ENCODE assay signal across 36 cellular contexts in the genomic region with DNA sequence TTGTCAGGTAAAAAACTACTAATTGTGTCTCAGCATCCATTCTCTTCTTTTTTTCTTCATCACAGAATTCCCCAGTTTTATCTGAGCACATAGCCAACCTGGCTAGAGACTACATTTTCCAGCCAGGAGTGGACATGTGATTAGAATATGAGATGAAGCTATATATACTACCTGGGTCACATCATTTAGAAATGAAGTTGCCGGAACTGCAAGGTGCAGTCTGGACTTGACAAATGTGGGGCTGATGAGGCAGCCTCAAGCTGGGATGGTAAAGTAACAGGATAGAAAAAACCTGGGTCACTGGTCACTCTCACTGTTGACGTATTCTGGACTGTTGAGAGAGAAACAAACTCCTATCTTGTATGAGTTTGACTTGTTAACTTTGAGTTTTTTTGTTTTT.
"Had no signal": no experiment of that assay in that cellular context is flagged by ENCODE, and none has a peak within 500 bp of the region (broad histone marks: within the 10 kb centered on the region; RNA-seq: fewer than 3 reads in every experiment).

No MANE protein-coding gene starts in this region.

- H3K27me3 Mint-ChIP-seq: activated B cell treated with CpG ODN at 0.5 μM for 24 hours; activated CD4-positive, alpha-beta memory T cell treated with anti-CD3 and anti-CD28 coated beads for 36 hours; activated CD4-positive, alpha-beta T cell treated with anti-CD3 and anti-CD28 coated beads, Interleukin-2, amount 10 ng/mL, durations not matched to agents 24 days and 14 days; activated CD8-positive, alpha-beta T cell treated with anti-CD3 and anti-CD28 coated beads for 36 hours; activated naive CD8-positive, alpha-beta T cell treated with anti-CD3 and anti-CD28 coated beads for 36 hours; activated T-helper 17 cell treated with anti-CD3 and anti-CD28 coated beads, Interleukin-2, amount 50 U/mL, for 72 hours had no signal

- H3K36me3 Mint-ChIP-seq: activated CD4-positive, alpha-beta memory T cell treated with anti-CD3 and anti-CD28 coated beads for 36 hours; activated naive CD4-positive, alpha-beta T cell treated with anti-CD3 and anti-CD28 coated beads, Interleukin-2, amount 50 U/mL, for 72 hours; activated naive CD8-positive, alpha-beta T cell treated with anti-CD3 and anti-CD28 coated beads for 36 hours had no signal

- H3K9me3 Mint-ChIP-seq: activated B cell treated with CpG ODN at 0.5 μM for 24 hours; activated CD4-positive, alpha-beta memory T cell treated with anti-CD3 and anti-CD28 coated beads for 36 hours; activated CD4-positive, alpha-beta T cell treated with anti-CD3 and anti-CD28 coated beads, Interleukin-2, amount 10 ng/mL, durations not matched to agents 24 days and 14 days; activated CD8-positive, alpha-beta T cell treated with anti-CD3 and anti-CD28 coated beads for 36 hours; activated naive CD4-positive, alpha-beta T cell treated with anti-CD3 and anti-CD28 coated beads for 36 hours; activated naive CD8-positive, alpha-beta T cell treated with anti-CD3 and anti-CD28 coated beads for 36 hours; activated T-cell treated with anti-CD3 and anti-CD28 coated beads, Interleukin-2, amount 50 U/mL, for 4 hours; activated T-cell treated with anti-CD3 and anti-CD28 coated beads, Interleukin-2, amount 50 U/mL, for 72 hours; activated T-helper 1 cell treated with anti-CD3 and anti-CD28 coated beads, Interleukin-12 subunit alpha, Interleukin-12 subunit beta, Interleukin-2, Interleukin-4 antibody, amounts not matched to agents 30 ng/mL and 10 ng/mL and 1 ng/mL, durations not matched to agents 14 hours and 24 hours and 36 hours; T-helper 1 cell treated with Interleukin-12 subunit alpha and Interleukin-12 subunit beta and Interleukin-4 antibody, amounts not matched to agents 30 μg/mL and 1 μg/mL, for 36 hours; T-helper 2 cell treated with Interferon-gamma antibody and Interleukin-4, amounts not matched to agents 5 μg/mL and 100 μg/mL, for 36 hours had no signal

- H3K27me3 ChIP-seq: adrenal gland, body of pancreas, brain microvascular endothelial cell, breast epithelium had no signal

- DNase-seq: activated B cell treated with CpG ODN at 0.5 μM for 24 hours; activated CD4-positive, alpha-beta memory T cell treated with anti-CD3 and anti-CD28 coated beads for 36 hours; activated CD4-positive, alpha-beta T cell treated with anti-CD3 and anti-CD28 coated beads for 4 hours; activated CD4-positive, alpha-beta T cell treated with anti-CD3 and anti-CD28 coated beads, Interleukin-2, amount 10 ng/mL, durations not matched to agents 24 days and 14 days; activated CD4-positive, alpha-beta T cell treated with anti-CD3 and anti-CD28 coated beads, Interleukin-2, amount 50 U/mL, for 1 hour; activated CD4-positive, alpha-beta T cell treated with anti-CD3 and anti-CD28 coated beads, Interleukin-2, amount 50 U/mL, for 4 hours; activated CD4-positive, CD25-positive, alpha-beta regulatory T cell treated with anti-CD3 and anti-CD28 coated beads, Interleukin-2, amount 50 U/mL, for 72 hours; activated CD8-positive, alpha-beta memory T cell treated with anti-CD3 and anti-CD28 coated beads, Interleukin-2, amount 50 U/mL, for 4 hours; activated CD8-positive, alpha-beta T cell treated with anti-CD3 and anti-CD28 coated beads for 36 hours; activated effector memory CD4-positive, alpha-beta T cell treated with anti-CD3 and anti-CD28 coated beads, Interleukin-2, amount 50 U/mL, for 16 hours; activated gamma-delta T cell treated with Interleukin-2 at 50 U/mL for 16 hours; activated naive CD4-positive, alpha-beta T cell; activated naive CD4-positive, alpha-beta T cell treated with anti-CD3 and anti-CD28 coated beads for 36 hours; activated naive CD4-positive, alpha-beta T cell treated with anti-CD3 and anti-CD28 coated beads, Interleukin-2, amount 50 U/mL, for 16 hours; activated naive CD8-positive, alpha-beta T cell treated with anti-CD3 and anti-CD28 coated beads for 36 hours; activated T-cell treated with anti-CD3 and anti-CD28 coated beads for 4 hours; activated T-cell treated with anti-CD3 and anti-CD28 coated beads, Interleukin-2, amount 50 U/mL, for 1 hour; activated T-cell treated with anti-CD3 and anti-CD28 coated beads, Interleukin-2, amount 50 U/mL, for 4 hours; activated T-cell treated with anti-CD3 and anti-CD28 coated beads, Interleukin-2, amount 50 U/mL, for 72 hours; adrenal gland; amniotic stem cell; aorta; body of pancreas; brain microvascular endothelial cell; central memory CD4-positive, alpha-beta T cell; SW 1271; T-helper 1 cell; T-helper 2 cell; T-helper 9 cell had no signal

- H3K4me3 Mint-ChIP-seq: activated B cell treated with CpG ODN at 0.5 μM for 24 hours; activated CD4-positive, alpha-beta memory T cell treated with anti-CD3 and anti-CD28 coated beads for 36 hours; activated CD4-positive, alpha-beta T cell treated with anti-CD3 and anti-CD28 coated beads, Interleukin-2, amount 10 ng/mL, durations not matched to agents 24 days and 14 days; activated CD8-positive, alpha-beta T cell treated with anti-CD3 and anti-CD28 coated beads for 36 hours; activated naive CD4-positive, alpha-beta T cell treated with anti-CD3 and anti-CD28 coated beads for 36 hours; activated naive CD8-positive, alpha-beta T cell treated with anti-CD3 and anti-CD28 coated beads for 36 hours; activated T-cell treated with anti-CD3 and anti-CD28 coated beads, Interleukin-2, amount 50 U/mL, for 4 hours; activated T-cell treated with anti-CD3 and anti-CD28 coated beads, Interleukin-2, amount 50 U/mL, for 72 hours; activated T-helper 1 cell treated with anti-CD3 and anti-CD28 coated beads, Interleukin-12 subunit alpha, Interleukin-12 subunit beta, Interleukin-2, Interleukin-4 antibody, amounts not matched to agents 30 ng/mL and 10 ng/mL and 1 ng/mL, durations not matched to agents 14 hours and 24 hours and 36 hours; activated T-helper 17 cell treated with anti-CD3 and anti-CD28 coated beads, Interleukin-2, amount 50 U/mL, for 72 hours; T-helper 1 cell treated with Interleukin-12 subunit alpha and Interleukin-12 subunit beta and Interleukin-4 antibody, amounts not matched to agents 30 μg/mL and 1 μg/mL, for 36 hours; T-helper 2 cell treated with Interferon-gamma antibody and Interleukin-4, amounts not matched to agents 5 μg/mL and 100 μg/mL, for 36 hours had no signal

- H3K27ac ChIP-seq: adrenal gland, body of pancreas, brain microvascular endothelial cell, breast epithelium, VCaP had no signal

- ATAC-seq: activated CD8-positive, alpha-beta T cell treated with anti-CD3 and anti-CD28 coated beads for 36 hours; activated naive CD4-positive, alpha-beta T cell treated with anti-CD3 and anti-CD28 coated beads, Interleukin-2, amount 50 U/mL, for 72 hours; activated T-cell treated with anti-CD3 and anti-CD28 coated beads, Interleukin-2, amount 50 U/mL, for 4 hours; activated T-cell treated with anti-CD3 and anti-CD28 coated beads, Interleukin-2, amount 50 U/mL, for 72 hours; activated T-helper 17 cell treated with anti-CD3 and anti-CD28 coated beads, Interleukin-2, amount 50 U/mL, for 72 hours; body of pancreas had no signal

- H3K4me1 Mint-ChIP-seq: activated B cell treated with CpG ODN at 0.5 μM for 24 hours; activated CD4-positive, alpha-beta T cell treated with anti-CD3 and anti-CD28 coated beads, Interleukin-2, amount 10 ng/mL, durations not matched to agents 24 days and 14 days; activated naive CD8-positive, alpha-beta T cell treated with anti-CD3 and anti-CD28 coated beads for 36 hours; activated T-helper 17 cell treated with anti-CD3 and anti-CD28 coated beads, Interleukin-2, amount 50 U/mL, for 72 hours had no signal

- H3K4me3 ChIP-seq: adrenal gland, body of pancreas, breast epithelium had no signal

- H3K4me1 ChIP-seq: adrenal gland, body of pancreas, breast epithelium had no signal

- H3K36me3 ChIP-seq: adrenal gland, brain microvascular endothelial cell, breast epithelium had no signal

- H3K27ac Mint-ChIP-seq: activated B cell treated with CpG ODN at 0.5 μM for 24 hours; activated CD4-positive, alpha-beta memory T cell treated with anti-CD3 and anti-CD28 coated beads for 36 hours; activated CD4-positive, alpha-beta T cell treated with anti-CD3 and anti-CD28 coated beads, Interleukin-2, amount 10 ng/mL, durations not matched to agents 24 days and 14 days; activated CD8-positive, alpha-beta T cell treated with anti-CD3 and anti-CD28 coated beads for 36 hours; activated naive CD4-positive, alpha-beta T cell treated with anti-CD3 and anti-CD28 coated beads for 36 hours; activated naive CD4-positive, alpha-beta T cell treated with anti-CD3 and anti-CD28 coated beads, Interleukin-2, amount 50 U/mL, for 72 hours; activated naive CD8-positive, alpha-beta T cell treated with anti-CD3 and anti-CD28 coated beads for 36 hours; activated T-cell treated with anti-CD3 and anti-CD28 coated beads, Interleukin-2, amount 50 U/mL, for 72 hours; activated T-helper 1 cell treated with anti-CD3 and anti-CD28 coated beads, Interleukin-12 subunit alpha, Interleukin-12 subunit beta, Interleukin-2, Interleukin-4 antibody, amounts not matched to agents 30 ng/mL and 10 ng/mL and 1 ng/mL, durations not matched to agents 14 hours and 24 hours and 36 hours; activated T-helper 17 cell treated with anti-CD3 and anti-CD28 coated beads, Interleukin-2, amount 50 U/mL, for 72 hours; T-helper 1 cell treated with Interleukin-12 subunit alpha and Interleukin-12 subunit beta and Interleukin-4 antibody, amounts not matched to agents 30 μg/mL and 1 μg/mL, for 36 hours; T-helper 2 cell treated with Interferon-gamma antibody and Interleukin-4, amounts not matched to agents 5 μg/mL and 100 μg/mL, for 36 hours had no signal

- H3K9me3 ChIP-seq: adrenal gland, body of pancreas, breast epithelium had no signal
